ENCODE assay signal across 2 cellular contexts in the genomic region with DNA sequence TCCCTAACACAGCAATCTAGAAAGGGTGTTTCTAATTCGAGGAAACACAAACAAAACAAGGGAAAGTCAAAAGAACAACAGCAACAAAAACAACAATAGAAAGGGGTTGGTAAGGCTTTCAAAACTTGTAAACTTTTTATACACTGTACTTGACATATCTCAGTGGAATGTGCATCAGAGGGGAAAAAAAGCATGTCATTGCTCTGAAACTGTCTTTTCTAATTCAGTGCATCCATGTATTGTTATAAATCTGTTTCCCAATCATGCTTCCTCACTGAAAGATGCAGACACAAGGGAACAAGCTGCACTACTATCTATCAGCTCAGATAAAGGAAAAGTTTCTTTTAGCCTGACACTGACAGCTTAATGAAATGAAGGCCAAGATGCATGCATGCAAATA.
TF ChIP-seq lines count a peak whose summit lies in the region.

No MANE protein-coding gene starts in this region.

TF ChIP-seq in SK-N-SH, 30 proteins besides CTCF, POLR2A, EP300 and RAD21 (continued from another document):
- TF ChIP-seq, protein P1, sequence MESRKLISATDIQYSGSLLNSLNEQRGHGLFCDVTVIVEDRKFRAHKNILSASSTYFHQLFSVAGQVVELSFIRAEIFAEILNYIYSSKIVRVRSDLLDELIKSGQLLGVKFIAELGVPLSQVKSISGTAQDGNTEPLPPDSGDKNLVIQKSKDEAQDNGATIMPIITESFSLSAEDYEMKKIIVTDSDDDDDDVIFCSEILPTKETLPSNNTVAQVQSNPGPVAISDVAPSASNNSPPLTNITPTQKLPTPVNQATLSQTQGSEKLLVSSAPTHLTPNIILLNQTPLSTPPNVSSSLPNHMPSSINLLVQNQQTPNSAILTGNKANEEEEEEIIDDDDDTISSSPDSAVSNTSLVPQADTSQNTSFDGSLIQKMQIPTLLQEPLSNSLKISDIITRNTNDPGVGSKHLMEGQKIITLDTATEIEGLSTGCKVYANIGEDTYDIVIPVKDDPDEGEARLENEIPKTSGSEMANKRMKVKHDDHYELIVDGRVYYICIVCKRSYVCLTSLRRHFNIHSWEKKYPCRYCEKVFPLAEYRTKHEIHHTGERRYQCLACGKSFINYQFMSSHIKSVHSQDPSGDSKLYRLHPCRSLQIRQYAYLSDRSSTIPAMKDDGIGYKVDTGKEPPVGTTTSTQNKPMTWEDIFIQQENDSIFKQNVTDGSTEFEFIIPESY (IDR thresholded peaks at IDR 0.05; ENCODE audit: borderline replicate concordance, low read depth), result no peak

TF ChIP-seq in neural cell, 6 proteins besides CTCF, POLR2A, EP300 and RAD21 (continued from another document):
- TF ChIP-seq REST (IDR thresholded peaks at IDR 0.05; ENCODE audit: borderline replicate concordance) (no peak), TAF1 (IDR thresholded peaks at IDR 0.05; ENCODE audit: low read depth) (no peak), POLR2AphosphoS5 (IDR thresholded peaks at IDR 0.05) (no peak)
